1 cellular context compared by ENCODE assay signal in the genomic region with DNA sequence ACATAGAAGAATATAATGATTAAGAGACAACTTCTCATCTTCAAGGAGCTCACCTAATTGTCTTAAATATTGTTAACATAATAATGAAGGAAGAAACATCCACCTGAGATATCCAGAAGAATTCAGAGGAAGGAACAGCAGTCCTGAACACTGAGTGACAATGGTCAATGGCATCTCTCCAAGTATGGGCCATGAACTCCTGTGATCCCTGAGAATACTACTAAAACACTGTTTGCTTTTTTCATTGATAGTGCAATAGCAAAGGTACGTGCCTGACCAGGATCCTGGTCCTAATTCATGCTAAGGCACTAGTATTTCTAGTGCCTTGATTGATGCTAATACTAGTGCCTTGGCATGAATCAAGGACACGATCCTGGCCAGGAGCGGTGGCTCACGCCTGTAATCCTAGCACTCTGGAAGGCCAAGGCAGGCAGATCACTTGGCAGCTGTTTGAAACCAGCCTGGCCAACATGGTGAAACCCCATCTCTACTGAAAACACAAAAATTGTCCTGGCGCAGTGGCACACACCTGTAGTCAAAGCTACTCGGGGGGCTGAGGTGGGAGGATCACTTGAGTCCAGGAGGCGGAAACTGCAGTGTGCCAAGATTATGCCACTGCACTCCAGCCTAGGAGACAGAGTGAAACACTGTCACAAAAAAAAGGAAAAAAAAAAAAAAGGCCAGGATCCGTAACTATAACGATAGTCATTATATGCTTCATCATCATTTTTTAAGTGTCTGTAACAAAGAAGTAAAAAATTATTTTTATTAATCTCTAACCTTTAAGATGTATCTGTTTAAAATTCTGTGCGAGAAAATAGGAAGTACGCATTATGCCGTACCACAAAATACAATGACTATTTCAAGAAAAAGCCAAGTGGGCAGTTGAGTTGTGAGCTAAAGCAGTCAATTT.
TF ChIP-seq lines count a peak whose summit lies in the region.

No MANE protein-coding gene starts in this region.

TF ChIP-seq in K562, 482 proteins besides CTCF, POLR2A, EP300 and RAD21 (continued from another document):
- TF ChIP-seq, protein P1, sequence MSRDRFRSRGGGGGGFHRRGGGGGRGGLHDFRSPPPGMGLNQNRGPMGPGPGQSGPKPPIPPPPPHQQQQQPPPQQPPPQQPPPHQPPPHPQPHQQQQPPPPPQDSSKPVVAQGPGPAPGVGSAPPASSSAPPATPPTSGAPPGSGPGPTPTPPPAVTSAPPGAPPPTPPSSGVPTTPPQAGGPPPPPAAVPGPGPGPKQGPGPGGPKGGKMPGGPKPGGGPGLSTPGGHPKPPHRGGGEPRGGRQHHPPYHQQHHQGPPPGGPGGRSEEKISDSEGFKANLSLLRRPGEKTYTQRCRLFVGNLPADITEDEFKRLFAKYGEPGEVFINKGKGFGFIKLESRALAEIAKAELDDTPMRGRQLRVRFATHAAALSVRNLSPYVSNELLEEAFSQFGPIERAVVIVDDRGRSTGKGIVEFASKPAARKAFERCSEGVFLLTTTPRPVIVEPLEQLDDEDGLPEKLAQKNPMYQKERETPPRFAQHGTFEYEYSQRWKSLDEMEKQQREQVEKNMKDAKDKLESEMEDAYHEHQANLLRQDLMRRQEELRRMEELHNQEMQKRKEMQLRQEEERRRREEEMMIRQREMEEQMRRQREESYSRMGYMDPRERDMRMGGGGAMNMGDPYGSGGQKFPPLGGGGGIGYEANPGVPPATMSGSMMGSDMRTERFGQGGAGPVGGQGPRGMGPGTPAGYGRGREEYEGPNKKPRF (IDR thresholded peaks at IDR 0.05; ENCODE audit: low read depth, low read length) = no peak
- no peak for TF ChIP-seq PRPF4 (IDR thresholded peaks at IDR 0.05; ENCODE audit: insufficient read depth, low read depth, low read length, poor library complexity, severe bottlenecking)
- no peak for TF ChIP-seq ZNF785 (CRISPR knock-in tag; IDR thresholded peaks at IDR 0.05)
- peak; percentile 98 for TF ChIP-seq ZNF316 (IDR thresholded peaks at IDR 0.05)
- TF ChIP-seq MAFG (tag; conservative IDR thresholded peaks at IDR 0.05) = peak; percentile 93
- no peak for TF ChIP-seq JUND (IDR thresholded peaks at IDR 0.05; ENCODE audit: borderline replicate concordance, low read depth, low read length)
- TF ChIP-seq JUND (tag; IDR thresholded peaks at IDR 0.05; ENCODE audit: borderline replicate concordance, low read depth, low read length) = no peak
- peak; percentile 90 for TF ChIP-seq MAFF (IDR thresholded peaks at IDR 0.05; ENCODE audit: low read length)
- no peak for TF ChIP-seq CBX8 (IDR thresholded peaks at IDR 0.05; ENCODE audit: borderline replicate concordance, extremely low read depth, low read depth, low read length, poor library complexity, severe bottlenecking)
- TF ChIP-seq CBFB (CRISPR knock-in tag; IDR thresholded peaks at IDR 0.05) = no peak
- TF ChIP-seq NR2C2 (CRISPR knock-in tag; IDR thresholded peaks at IDR 0.05) = no peak
- no peak for TF ChIP-seq NR2C2 (tag; IDR thresholded peaks at IDR 0.05)
- no peak for TF ChIP-seq ZNF778 (CRISPR knock-in tag; IDR thresholded peaks at IDR 0.05)
- no peak for TF ChIP-seq MBD2 (IDR thresholded peaks at IDR 0.05; ENCODE audit: borderline replicate concordance, low read depth)
- TF ChIP-seq TBP (optimal IDR thresholded peaks at IDR 0.05; ENCODE audit: low read depth, low read length) = no peak
- TF ChIP-seq, protein P2, sequence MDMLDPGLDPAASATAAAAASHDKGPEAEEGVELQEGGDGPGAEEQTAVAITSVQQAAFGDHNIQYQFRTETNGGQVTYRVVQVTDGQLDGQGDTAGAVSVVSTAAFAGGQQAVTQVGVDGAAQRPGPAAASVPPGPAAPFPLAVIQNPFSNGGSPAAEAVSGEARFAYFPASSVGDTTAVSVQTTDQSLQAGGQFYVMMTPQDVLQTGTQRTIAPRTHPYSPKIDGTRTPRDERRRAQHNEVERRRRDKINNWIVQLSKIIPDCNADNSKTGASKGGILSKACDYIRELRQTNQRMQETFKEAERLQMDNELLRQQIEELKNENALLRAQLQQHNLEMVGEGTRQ (CRISPR knock-in tag; IDR thresholded peaks at IDR 0.05) = no peak
- no peak for TF ChIP-seq GATAD2A (IDR thresholded peaks at IDR 0.05)
- TF ChIP-seq MAFK (IDR thresholded peaks at IDR 0.05; ENCODE audit: low read length) = peak; percentile 85
- no peak for TF ChIP-seq FIP1L1 (IDR thresholded peaks at IDR 0.05; ENCODE audit: low read depth, low read length, poor library complexity, severe bottlenecking)
- TF ChIP-seq, protein P3, sequence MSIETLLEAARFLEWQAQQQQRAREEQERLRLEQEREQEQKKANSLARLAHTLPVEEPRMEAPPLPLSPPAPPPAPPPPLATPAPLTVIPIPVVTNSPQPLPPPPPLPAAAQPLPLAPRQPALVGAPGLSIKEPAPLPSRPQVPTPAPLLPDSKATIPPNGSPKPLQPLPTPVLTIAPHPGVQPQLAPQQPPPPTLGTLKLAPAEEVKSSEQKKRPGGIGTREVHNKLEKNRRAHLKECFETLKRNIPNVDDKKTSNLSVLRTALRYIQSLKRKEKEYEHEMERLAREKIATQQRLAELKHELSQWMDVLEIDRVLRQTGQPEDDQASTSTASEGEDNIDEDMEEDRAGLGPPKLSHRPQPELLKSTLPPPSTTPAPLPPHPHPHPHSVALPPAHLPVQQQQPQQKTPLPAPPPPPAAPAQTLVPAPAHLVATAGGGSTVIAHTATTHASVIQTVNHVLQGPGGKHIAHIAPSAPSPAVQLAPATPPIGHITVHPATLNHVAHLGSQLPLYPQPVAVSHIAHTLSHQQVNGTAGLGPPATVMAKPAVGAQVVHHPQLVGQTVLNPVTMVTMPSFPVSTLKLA (conservative IDR thresholded peaks at IDR 0.05) = no peak
